18 cellular contexts compared by ENCODE assay signal in the genomic region with DNA sequence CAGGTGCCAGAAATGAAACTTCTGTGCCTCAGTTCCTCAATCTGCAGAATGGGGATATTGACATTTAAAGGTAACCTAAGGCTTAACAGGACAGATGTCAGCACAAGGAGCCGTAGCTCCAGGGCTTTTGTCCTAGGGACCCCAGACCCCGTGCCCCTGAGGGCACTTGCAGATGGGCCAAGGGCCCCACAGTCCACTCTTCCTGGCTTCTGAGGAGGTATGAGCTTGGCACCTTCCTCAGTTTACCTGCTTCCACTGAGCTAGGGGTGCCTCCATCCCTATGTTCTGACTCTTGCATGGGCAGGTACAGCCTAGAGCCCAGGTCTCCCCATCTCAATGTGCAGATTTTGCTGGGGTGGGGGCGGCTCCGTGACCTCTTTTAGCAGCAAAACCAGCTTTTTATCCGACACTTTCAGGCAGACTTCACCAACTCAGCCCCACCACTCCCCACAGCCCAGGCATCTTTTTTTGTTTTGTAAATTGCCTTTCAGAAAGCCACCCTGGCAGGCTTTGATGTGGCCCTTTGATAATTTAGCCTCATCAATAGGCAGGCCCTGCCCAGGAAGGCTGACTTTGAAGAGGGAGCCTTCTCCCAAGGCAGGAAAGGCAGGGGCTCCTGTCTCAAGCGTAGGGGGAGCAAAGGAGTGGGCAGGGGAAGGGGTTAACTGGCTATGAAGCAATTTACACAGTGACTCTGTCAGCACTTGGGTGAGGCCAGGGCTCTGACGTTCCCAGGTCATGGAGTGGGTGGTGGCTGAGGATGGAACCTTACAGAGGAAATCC. TPM values are rescaled to one million over a fixed set of nuclear protein-coding genes. Genes with fewer than 3 reads are reported as not detected.
"Had no signal": no experiment of that assay in that cellular context is flagged by ENCODE, and none has a peak within 500 bp of the region (broad histone marks: within the 10 kb centered on the region; RNA-seq: fewer than 3 reads in every experiment).

No MANE protein-coding gene starts in this region.

- ATAC-seq: gastroesophageal sphincter; heart right ventricle; left ventricle myocardium superior; natural killer cell treated with Interleukin-12 subunit alpha and Interleukin-12 subunit beta and Interleukin-15 and Interleukin-18, amount 100 ng/mL, for 72 hours had no signal

- H3K27ac Mint-ChIP-seq: activated T-helper 2 cell treated with anti-CD3 and anti-CD28 coated beads, Interferon-gamma antibody, Interleukin-2, Interleukin-4, amounts not matched to agents 10 μg/mL and 5 μg/mL and 100 μg/mL, durations not matched to agents 14 hours and 24 hours and 36 hours; natural killer cell treated with Interleukin-12 subunit alpha and Interleukin-12 subunit beta and Interleukin-15 and Interleukin-18, amount 100 ng/mL, for 72 hours had no signal

- H3K4me1 ChIP-seq: gastroesophageal sphincter, heart right ventricle, right lobe of liver, spleen had no signal

- H3K4me3 Mint-ChIP-seq: natural killer cell treated with Interleukin-12 subunit alpha and Interleukin-12 subunit beta and Interleukin-15 and Interleukin-18, amount 100 ng/mL, for 72 hours had no signal

- H3K36me3 ChIP-seq: gastroesophageal sphincter, heart right ventricle, right lobe of liver, spleen had no signal

- DNase-seq: activated naive CD4-positive, alpha-beta T cell treated with anti-CD3 and anti-CD28 coated beads, Interleukin-2, amount 50 U/mL, for 16 hours; heart right ventricle; left ventricle myocardium superior; mesenchymal stem cell; right lobe of liver had no signal

- H3K27ac ChIP-seq: gastroesophageal sphincter, heart right ventricle, right lobe of liver, spleen had no signal

- H3K9me3 Mint-ChIP-seq: activated T-helper 2 cell treated with anti-CD3 and anti-CD28 coated beads, Interferon-gamma antibody, Interleukin-2, Interleukin-4, amounts not matched to agents 10 μg/mL and 5 μg/mL and 100 μg/mL, durations not matched to agents 14 hours and 24 hours and 36 hours had no signal

- H3K9me3 ChIP-seq: gastroesophageal sphincter, heart right ventricle, right lobe of liver, spleen had no signal

- H3K4me3 ChIP-seq: gastroesophageal sphincter, heart right ventricle, right lobe of liver, spleen had no signal

- H3K27me3 ChIP-seq: right lobe of liver had no signal

- FAIRE-seq: astrocyte, bronchial epithelial cell had no signal

RNA-seq across cellular contexts. Expression of a gene that starts 23.7 kb away (rescaled TPM):
- total RNA-seq: activated CD8-positive, alpha-beta memory T cell treated with anti-CD3 and anti-CD28 coated beads for 36 hours; activated T-helper 2 cell treated with anti-CD3 and anti-CD28 coated beads, Interferon-gamma antibody, Interleukin-2, Interleukin-4, amounts not matched to agents 10 μg/mL and 5 μg/mL and 100 μg/mL, durations not matched to agents 14 hours and 24 hours and 36 hours; astrocyte; bronchial epithelial cell; dermis microvascular lymphatic vessel endothelial cell; gastroesophageal sphincter; heart right ventricle; kidney epithelial cell; left ventricle myocardium superior; natural killer cell treated with Interleukin-12 subunit alpha and Interleukin-12 subunit beta and Interleukin-15 and Interleukin-18, amount 100 ng/mL, for 72 hours; pulmonary artery endothelial cell; right lobe of liver; spleen; T-helper 2 cell treated with Interferon-gamma antibody and Interleukin-4, amounts not matched to agents 100 ng/mL and 5 ng/mL, for 36 hours; urinary bladder had no signal
- polyA plus RNA-seq: adipose tissue, heart right ventricle, spleen, urinary bladder had no signal
